34 cellular contexts compared by ENCODE assay signal in the genomic region with DNA sequence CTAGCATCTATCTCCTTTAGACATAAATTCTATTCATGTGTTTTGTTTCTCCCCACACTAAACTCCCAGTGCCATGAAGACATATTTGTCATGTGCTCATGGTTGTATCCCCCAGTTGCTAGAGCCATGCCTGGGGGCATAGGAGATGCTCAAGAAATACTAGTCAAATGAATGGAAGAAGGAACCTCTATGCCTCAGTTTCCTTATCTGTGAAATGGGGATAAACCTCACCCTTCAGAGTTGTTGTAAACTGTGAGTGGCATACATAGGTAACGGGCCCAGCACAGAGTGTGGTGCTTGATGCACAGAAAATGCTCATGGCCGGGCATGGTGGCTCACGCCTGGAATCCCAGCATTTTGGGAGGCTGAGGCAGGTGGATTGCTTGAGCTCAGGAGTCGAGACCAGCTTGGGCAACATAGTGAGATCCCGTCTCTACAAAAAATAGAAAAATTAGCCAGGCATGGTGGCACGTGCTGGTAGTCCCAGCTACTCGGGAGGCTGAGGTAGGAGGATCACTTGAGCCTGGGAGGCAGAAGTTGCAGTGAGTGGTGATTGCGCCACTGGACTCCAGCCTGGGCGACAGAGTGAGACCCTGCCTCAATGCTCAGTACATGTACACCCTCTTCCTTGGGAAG. TPM values are rescaled to one million over a fixed set of nuclear protein-coding genes. Genes with fewer than 3 reads are reported as not detected.
"Had no signal": no experiment of that assay in that cellular context is flagged by ENCODE, and none has a peak within 500 bp of the region (broad histone marks: within the 10 kb centered on the region; RNA-seq: fewer than 3 reads in every experiment).

No MANE protein-coding gene starts in this region.

- H3K4me3 Mint-ChIP-seq: activated CD4-positive, alpha-beta memory T cell treated with anti-CD3 and anti-CD28 coated beads for 36 hours; activated CD4-positive, alpha-beta T cell treated with anti-CD3 and anti-CD28 coated beads, Interleukin-2, amount 10 ng/mL, durations not matched to agents 24 days and 14 days; activated T-helper 1 cell treated with anti-CD3 and anti-CD28 coated beads, Interleukin-12 subunit alpha, Interleukin-12 subunit beta, Interleukin-2, Interleukin-4 antibody, amounts not matched to agents 30 ng/mL and 10 ng/mL and 1 ng/mL, durations not matched to agents 14 hours and 24 hours and 36 hours; dendritic cell treated with granulocyte-macrophage colony-stimulating factor and Interleukin-4, amounts not matched to agents 40 ng/mL and 50 ng/mL, for 4 days; mesothelial cell of epicardium; naive B cell; stimulated activated memory B cell treated with anti-CD40 and anti-IgM and Interleukin-4, amounts not matched to agents 10 μg/mL and 1 μg/mL and 100 μg/mL, for 72 hours; T-helper 17 cell had no signal

- H3K9me3 Mint-ChIP-seq: activated CD4-positive, alpha-beta memory T cell treated with anti-CD3 and anti-CD28 coated beads for 36 hours; activated CD4-positive, alpha-beta T cell treated with anti-CD3 and anti-CD28 coated beads, Interleukin-2, amount 10 ng/mL, durations not matched to agents 24 days and 14 days; activated T-helper 1 cell treated with anti-CD3 and anti-CD28 coated beads, Interleukin-12 subunit alpha, Interleukin-12 subunit beta, Interleukin-2, Interleukin-4 antibody, amounts not matched to agents 30 ng/mL and 10 ng/mL and 1 ng/mL, durations not matched to agents 14 hours and 24 hours and 36 hours; dendritic cell treated with granulocyte-macrophage colony-stimulating factor and Interleukin-4, amounts not matched to agents 40 ng/mL and 50 ng/mL, for 4 days; mesothelial cell of epicardium; stimulated activated memory B cell treated with anti-CD40 and anti-IgM and Interleukin-4, amounts not matched to agents 10 μg/mL and 1 μg/mL and 100 μg/mL, for 72 hours had no signal

- H3K4me1 Mint-ChIP-seq: mesothelial cell of epicardium had no signal

- H3K27me3 ChIP-seq: sigmoid colon, stomach, thyroid gland, upper lobe of left lung, vagina had no signal

- DNase-seq: activated CD4-positive, alpha-beta memory T cell treated with anti-CD3 and anti-CD28 coated beads for 36 hours; activated CD4-positive, alpha-beta T cell treated with anti-CD3 and anti-CD28 coated beads, Interleukin-2, amount 10 ng/mL, durations not matched to agents 24 days and 14 days; activated CD8-positive, alpha-beta memory T cell treated with anti-CD3 and anti-CD28 coated beads, Interleukin-2, amount 50 U/mL, for 4 hours; activated gamma-delta T cell; activated naive CD4-positive, alpha-beta T cell treated with anti-CD3 and anti-CD28 coated beads, Interleukin-2, amount 50 U/mL, for 16 hours; activated T-cell treated with anti-CD3 and anti-CD28 coated beads, Interleukin-2, amount 50 U/mL, for 1 hour; amniotic stem cell; central memory CD4-positive, alpha-beta T cell; effector CD4-positive, alpha-beta T cell; head of caudate nucleus; hippocampal formation; naive B cell; sigmoid colon; small intestine; stimulated activated CD4-positive, alpha-beta T cell treated with anti-CD3 and anti-CD28 coated beads, Interleukin-4, amount 100 ng/mL, for 4 hours; stimulated activated CD8-positive, alpha-beta memory T cell treated with anti-CD3 and anti-CD28 coated beads, Interleukin-4, amount 100 ng/mL, for 48 hours; stomach; T-helper 17 cell; T1000; thyroid gland; WERI-Rb-1 had no signal

- H3K4me3 ChIP-seq: sigmoid colon, stomach, thyroid gland, upper lobe of left lung, vagina had no signal

- H3K4me1 ChIP-seq: thyroid gland, upper lobe of left lung, vagina had no signal

- H3K27me3 Mint-ChIP-seq: activated CD4-positive, alpha-beta T cell treated with anti-CD3 and anti-CD28 coated beads, Interleukin-2, amount 10 ng/mL, durations not matched to agents 24 days and 14 days; stimulated activated memory B cell treated with anti-CD40 and anti-IgM and Interleukin-4, amounts not matched to agents 10 μg/mL and 1 μg/mL and 100 μg/mL, for 72 hours had no signal

- H3K9me3 ChIP-seq: sigmoid colon, stomach, thyroid gland, upper lobe of left lung, vagina had no signal

- H3K27ac ChIP-seq: sigmoid colon, stomach, thyroid gland, upper lobe of left lung, vagina, WERI-Rb-1 had no signal

- ATAC-seq: activated CD4-positive, CD25-positive, alpha-beta regulatory T cell treated with anti-CD3 and anti-CD28 coated beads, Interleukin-2, amount 50 U/mL, for 24 hours; stimulated activated memory B cell treated with anti-CD40 and anti-IgM and Interleukin-4, amounts not matched to agents 10 μg/mL and 1 μg/mL and 100 μg/mL, for 72 hours; T-helper 17 cell had no signal

- H3K36me3 Mint-ChIP-seq: activated CD4-positive, alpha-beta memory T cell treated with anti-CD3 and anti-CD28 coated beads for 36 hours; naive B cell; stimulated activated memory B cell treated with anti-CD40 and anti-IgM and Interleukin-4, amounts not matched to agents 10 μg/mL and 1 μg/mL and 100 μg/mL, for 72 hours had no signal

- H3K27ac Mint-ChIP-seq: activated CD4-positive, alpha-beta memory T cell treated with anti-CD3 and anti-CD28 coated beads for 36 hours; activated CD4-positive, alpha-beta T cell treated with anti-CD3 and anti-CD28 coated beads, Interleukin-2, amount 10 ng/mL, durations not matched to agents 24 days and 14 days; activated T-helper 1 cell treated with anti-CD3 and anti-CD28 coated beads, Interleukin-12 subunit alpha, Interleukin-12 subunit beta, Interleukin-2, Interleukin-4 antibody, amounts not matched to agents 30 ng/mL and 10 ng/mL and 1 ng/mL, durations not matched to agents 14 hours and 24 hours and 36 hours; dendritic cell treated with granulocyte-macrophage colony-stimulating factor and Interleukin-4, amounts not matched to agents 40 ng/mL and 50 ng/mL, for 4 days; mesothelial cell of epicardium; naive B cell; stimulated activated memory B cell treated with anti-CD40 and anti-IgM and Interleukin-4, amounts not matched to agents 10 μg/mL and 1 μg/mL and 100 μg/mL, for 72 hours; T-helper 17 cell had no signal

RNA-seq across cellular contexts. Expression of a gene that starts 8.7 kb away (rescaled TPM):
- total RNA-seq: activated CD4-positive, alpha-beta memory T cell treated with anti-CD3 and anti-CD28 coated beads for 36 hours; activated CD8-positive, alpha-beta memory T cell treated with anti-CD3 and anti-CD28 coated beads for 36 hours; activated T-helper 1 cell treated with anti-CD3 and anti-CD28 coated beads, Interleukin-12 subunit alpha, Interleukin-12 subunit beta, Interleukin-2, Interleukin-4 antibody, amounts not matched to agents 30 ng/mL and 10 ng/mL and 1 ng/mL, durations not matched to agents 14 hours and 24 hours and 36 hours; fibroblast of lung; fibroblast of villous mesenchyme; kidney epithelial cell; osteocyte; renal cortical epithelial cell; T-helper 17 cell; vagina had no signal
